Comparison of ENCODE assay signal across 8 cellular contexts in the genomic region with DNA sequence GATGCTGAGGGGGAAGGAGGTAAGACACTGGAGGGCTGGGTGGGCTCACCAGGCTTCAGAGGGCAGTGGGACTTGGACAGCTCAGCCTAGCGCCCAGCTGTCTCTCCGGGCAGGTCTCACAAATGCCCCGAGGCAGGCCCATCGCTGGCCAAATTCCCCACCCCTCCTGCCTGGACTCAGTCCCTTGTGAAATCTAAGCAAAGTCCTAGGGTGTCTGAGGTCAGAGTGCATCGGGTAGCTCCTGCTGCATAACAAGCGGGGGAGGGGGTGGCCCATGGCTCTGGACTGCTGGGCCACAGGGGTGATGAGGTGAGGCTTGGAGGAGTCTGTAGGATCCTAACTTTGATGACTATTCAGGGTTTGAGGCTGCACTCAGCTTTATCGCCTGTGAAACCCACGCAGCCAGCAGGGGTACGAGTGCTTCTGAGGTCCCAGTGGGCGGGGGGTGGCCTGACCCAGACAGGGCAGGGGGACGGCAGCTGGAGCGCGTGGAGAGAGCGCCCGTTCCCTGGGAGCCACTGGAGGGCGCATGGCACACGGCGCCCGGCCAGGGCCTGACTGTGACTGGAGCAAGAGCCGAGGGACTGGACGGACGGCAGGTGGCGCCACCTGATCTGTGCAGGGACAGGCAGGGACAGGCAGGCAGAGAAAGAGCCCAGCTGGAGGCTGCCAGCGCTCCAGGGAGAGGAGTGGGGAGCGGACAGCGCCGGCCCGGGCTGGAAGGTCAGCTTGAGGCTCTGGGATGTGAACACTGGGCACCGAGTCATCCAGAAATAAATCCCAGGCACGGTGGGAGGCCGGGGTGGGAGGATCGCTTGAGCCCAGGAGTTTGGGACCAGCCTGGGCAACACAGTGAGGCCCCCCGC. TPM values are rescaled to one million over a fixed set of nuclear protein-coding genes. Genes with fewer than 3 reads are reported as not detected.
DNase-seq lines count a peak whose midpoint lies in the region; ATAC-seq and TF ChIP-seq lines count a peak whose summit lies in the region.

No MANE protein-coding gene starts in this region.

- peak; percentile 100 for TF ChIP-seq CTCF in Panc1 (IDR thresholded peaks at IDR 0.05)
- TF ChIP-seq CTCF in esophagus squamous epithelium (IDR thresholded peaks at IDR 0.05) = peak; percentile 99 to 100 (median 100)
- peak; percentile 99 to 100 (median 99) for TF ChIP-seq CTCF in nephron (IDR thresholded peaks at IDR 0.05; ENCODE audit: unreplicated experiment in 3 of 3)

- BruUV-seq in Panc1 (replicated peaks; lab: Mats Ljungman, UMichigan) = no TSS peak

- H3K4me3 ChIP-seq in Panc1 (ENCODE audit: low read depth in 2 of 2, low read length in 2 of 2) (no peak overlapping the region), esophagus squamous epithelium (no peak overlapping the region)

- ATAC-seq in Panc1 = peak; percentile 94

- TF ChIP-seq POLR2A in esophagus squamous epithelium (IDR thresholded peaks at IDR 0.05) = no peak

- H3K9me3 ChIP-seq in Panc1 (ENCODE audit: control insufficient read depth, insufficient read depth, low read depth, low read length) (no peaks in the 10 kb centered on the region), esophagus squamous epithelium (no peaks in the 10 kb centered on the region)

- H3K27me3 ChIP-seq in Panc1 (ENCODE audit: control insufficient read depth, insufficient read depth, low read length) (no peaks in the 10 kb centered on the region), esophagus squamous epithelium (peaks cover 0 to 45% (median 2%) of the 10 kb centered on the region in 4 donors)

- CTCF ChIA-PET in Panc1 (lab: Charles Lee) = interaction anchor here (0.6 to 4.5 kb wide), 14 partner anchors 9 to 356 kb away, joined by 3 to 49 read pairs (median 4); partner anchors contain the start of gene GPR146

- POLR2A ChIA-PET in Panc1 (lab: Charles Lee) = interaction anchor here (0.5 to 0.7 kb wide), 2 partner anchors 92 to 146 kb away, joined by 5 to 6 read pairs; no protein-coding TSS in a partner anchor

- H3K36me3 Mint-ChIP-seq in activated T-cell treated with anti-CD3 and anti-CD28 coated beads, Interleukin-2, amount 50 U/mL, for 24 hours (ENCODE audit: low read depth) = peaks cover 7% of the 10 kb centered on the region
- no peaks in the 10 kb centered on the region for H3K36me3 Mint-ChIP-seq in nephron (ENCODE audit: low read depth)

- H3K27ac Mint-ChIP-seq in activated T-cell treated with anti-CD3 and anti-CD28 coated beads, Interleukin-2, amount 50 U/mL, for 24 hours = no peak overlapping the region
- peak overlapping the region in 2 of 3 experiments; percentile 42 to 49 for H3K27ac Mint-ChIP-seq in nephron

- intact Hi-C loops in Panc1 (cut with micrococcal nuclease; ENCODE audit: unreplicated experiment) = loop anchor here (2.0 to 5.0 kb wide), 2 partner anchors 72 to 149 kb away; no protein-coding TSS in a partner anchor
- intact Hi-C loops in esophagus squamous epithelium (cut with DNase I) = loop anchor here (2.0 to 10.0 kb wide), 2 partner anchors 74 to 182 kb away; no protein-coding TSS in a partner anchor

- H3K4me1 ChIP-seq in Panc1 (ENCODE audit: control insufficient read depth, insufficient read depth, low read length) (peaks cover 33% of the 10 kb centered on the region), esophagus squamous epithelium (peaks cover 4 to 39% (median 5%) of the 10 kb centered on the region in 3 donors)

- H3K4me1 Mint-ChIP-seq in activated T-cell treated with anti-CD3 and anti-CD28 coated beads, Interleukin-2, amount 50 U/mL, for 24 hours (ENCODE audit: low read depth) = peaks cover 5% of the 10 kb centered on the region
- peaks cover 19% of the 10 kb centered on the region for H3K4me1 Mint-ChIP-seq in nephron

- 5 to 31% methylated on average over 6 to 14 of the region's 33 CpGs for WGBS in esophagus squamous epithelium, 2 donors

- peak; percentile 96 for DNase-seq in ELR (ENCODE audit: low read depth)
- DNase-seq in H4 (ENCODE audit: low spot score) = peak; percentile 100
- DNase-seq in LoVo (ENCODE audit: low spot score) = peak; percentile 96
- peak; percentile 83 for DNase-seq in Panc1 (ENCODE audit: low read depth, low spot score)
- DNase-seq in activated T-cell treated with anti-CD3 and anti-CD28 coated beads, Interleukin-2, amount 50 U/mL, for 24 hours = peak; percentile 93
- DNase-seq in esophagus squamous epithelium (lab: John Stamatoyannopoulos, UW) = peak; percentile 71
- DNase-seq in stimulated activated naive CD4-positive, alpha-beta T cell treated with Interleukin-2 at 50 U/mL for 16 hours (lab: John Stamatoyannopoulos, UW) = peak; percentile 89

- H3K36me3 ChIP-seq in Panc1 (ENCODE audit: control insufficient read depth, insufficient read depth, low read length) (no peaks in the 10 kb centered on the region), esophagus squamous epithelium (peaks cover 0 to 27% (median 8%) of the 10 kb centered on the region in 3 donors)

- H3K27ac ChIP-seq in Panc1 (ENCODE audit: low read length) (0 out of 2 replicates have a peak overlapping the region, but pooled peaks have one; percentile 31), esophagus squamous epithelium (no peak overlapping the region)

- no peak overlapping the region for H3K4me3 Mint-ChIP-seq in activated T-cell treated with anti-CD3 and anti-CD28 coated beads, Interleukin-2, amount 50 U/mL, for 24 hours
- H3K4me3 Mint-ChIP-seq in nephron = peak overlapping the region in 1 of 3 experiments; percentile 31

- no peaks in the 10 kb centered on the region for H3K9me3 Mint-ChIP-seq in activated T-cell treated with anti-CD3 and anti-CD28 coated beads, Interleukin-2, amount 50 U/mL, for 24 hours
- H3K9me3 Mint-ChIP-seq in nephron = no peaks in the 10 kb centered on the region

- in situ Hi-C loops in Panc1 (cut with HindIII; ENCODE audit: low pct_unique_long_range_greater_than_20kb, low sequenced_read_pairs) = no loop called here

- H3K27me3 Mint-ChIP-seq in activated T-cell treated with anti-CD3 and anti-CD28 coated beads, Interleukin-2, amount 50 U/mL, for 24 hours = no peaks in the 10 kb centered on the region
- peaks cover 4% of the 10 kb centered on the region for H3K27me3 Mint-ChIP-seq in nephron (ENCODE audit: low read depth)

RNA-seq across cellular contexts. Expression of gene CYP2W1, which starts 10.0 kb away (rescaled TPM):
- not detected in 2 replicates for total RNA-seq in H4 (2014; rRNA removed; shearing (Covaris generic))
- 0.74 TPM for total RNA-seq in Panc1 (2021; ENCODE audit: unreplicated experiment)
- 0.63 TPM for polyA plus RNA-seq in Panc1 (2012; ENCODE audit: insufficient read length)
- total RNA-seq in esophagus squamous epithelium = under 1 TPM in 1 of 4 donors, not detected in 3; 0.76 TPM

RNA-seq across cellular contexts. Expression of gene COX19, which starts 17.6 kb away (rescaled TPM):
- 8.3 and 10.2 TPM in 2 replicates for total RNA-seq in H4 (2014; rRNA removed; shearing (Covaris generic))
- total RNA-seq in Panc1 (2021; ENCODE audit: unreplicated experiment) (14.4 TPM), esophagus squamous epithelium (10 to 100 TPM in 1 of 4 donors, 1 to 10 TPM in 3; 4.0 to 13.0 (median 6.9) TPM)
- polyA plus RNA-seq in Panc1 (2012; ENCODE audit: insufficient read length) = 7.7 TPM

RNA-seq across cellular contexts. Expression of gene ADAP1, which starts 38.5 kb away (rescaled TPM):
- total RNA-seq in H4 (2014; rRNA removed; shearing (Covaris generic)) = 0.82 and 1.4 TPM in 2 replicates
- total RNA-seq in Panc1 (2021; ENCODE audit: unreplicated experiment) (3.1 TPM), esophagus squamous epithelium (10 to 100 TPM in 2 of 4 donors, 1 to 10 TPM in 2; 6.0 to 13.7 (median 9.9) TPM)
- 3.2 TPM for polyA plus RNA-seq in Panc1 (2012; ENCODE audit: insufficient read length)

RNA-seq across cellular contexts. Expression of gene GPR146, which starts 51.4 kb away (rescaled TPM):
- 3.4 and 5.7 TPM in 2 replicates for total RNA-seq in H4 (2014; rRNA removed; shearing (Covaris generic))
- total RNA-seq in Panc1 (2021; ENCODE audit: unreplicated experiment) = 2.9 TPM
- polyA plus RNA-seq in Panc1 (2012; ENCODE audit: insufficient read length) = 3.6 TPM
- 10 to 100 TPM in 1 of 4 donors, 1 to 10 TPM in 3; 1.1 to 12.8 (median 3.5) TPM for total RNA-seq in esophagus squamous epithelium
